18 cellular contexts compared by ENCODE assay signal in genomic region chr2:222360997-222361396, GRCh38.
"Had no signal": no experiment of that assay in that cellular context is flagged by ENCODE, and none has a peak within 500 bp of the region (broad histone marks: within the 10 kb centered on the region; RNA-seq: fewer than 3 reads in every experiment).

No MANE protein-coding gene starts in this region.

- H3K9me3 ChIP-seq: esophagus muscularis mucosa, gastroesophageal sphincter, heart right ventricle, left lung, lower lobe of right lung, mucosa of descending colon had no signal

- H3K4me3 ChIP-seq: coronary artery, dorsolateral prefrontal cortex, esophagus muscularis mucosa, gastroesophageal sphincter, heart right ventricle, left lung, lower lobe of right lung, mucosa of descending colon had no signal

- DNase-seq: dermis blood vessel endothelial cell; dorsolateral prefrontal cortex; effector CD4-positive, alpha-beta T cell; effector memory CD4-positive, alpha-beta T cell; foreskin keratinocyte; head of caudate nucleus; heart right ventricle; hippocampal formation; left cardiac atrium; left lung; left ventricle myocardium superior; lower lobe of right lung; mesenchymal stem cell; mucosa of descending colon; naive B cell had no signal

- H3K27me3 ChIP-seq: dorsolateral prefrontal cortex, esophagus muscularis mucosa, foreskin keratinocyte, gastroesophageal sphincter, heart right ventricle, left lung had no signal

- H3K36me3 ChIP-seq: esophagus muscularis mucosa, gastroesophageal sphincter, heart right ventricle, left lung, lower lobe of right lung had no signal

- ATAC-seq: foreskin keratinocyte, gastroesophageal sphincter, left cardiac atrium, left lung, lower lobe of right lung, mucosa of descending colon had no signal

- H3K4me1 ChIP-seq: esophagus muscularis mucosa, gastroesophageal sphincter, lower lobe of right lung had no signal
